Comparison of ENCODE assay signal across 18 cellular contexts in genomic region chr1:46550751-46551231, GRCh38.
DNase-seq lines count a peak whose midpoint lies in the region; ATAC-seq and TF ChIP-seq lines count a peak whose summit lies in the region.
"Had no signal": no experiment of that assay in that cellular context is flagged by ENCODE, and none has a peak within 500 bp of the region (broad histone marks: within the 10 kb centered on the region; RNA-seq: fewer than 3 reads in every experiment).

No MANE protein-coding gene starts in this region.

- H3K27ac ChIP-seq in RWPE2 (ENCODE audit: poor library complexity, severe bottlenecking) = no peak overlapping the region
- H3K27ac ChIP-seq: left ventricle myocardium inferior had no signal

- no peaks in the 10 kb centered on the region for H3K4me1 ChIP-seq in RWPE2 (ENCODE audit: insufficient read depth, poor library complexity, severe bottlenecking)
- H3K4me1 ChIP-seq: left ventricle myocardium inferior had no signal

- H3K27me3 ChIP-seq in RWPE2 (ENCODE audit: insufficient read depth, poor library complexity, severe bottlenecking) = no peaks in the 10 kb centered on the region

- no peaks in the 10 kb centered on the region for H3K36me3 ChIP-seq in RWPE2 (ENCODE audit: low read depth)
- H3K36me3 ChIP-seq: left ventricle myocardium inferior had no signal

- peak; percentile 76 for DNase-seq in NCI-H146 (lab: John Stamatoyannopoulos, UW)
- peak; percentile 54 for DNase-seq in RWPE2 (ENCODE audit: low spot score)
- peak; percentile 52 for DNase-seq in iPS-NIHi7 (ENCODE audit: extremely low spot score)
- DNase-seq in retina = peak; percentile 54
- DNase-seq in AML-193 (lab: John Stamatoyannopoulos, UW) = no peak
- DNase-seq: activated CD4-positive, CD25-positive, alpha-beta regulatory T cell; activated naive CD4-positive, alpha-beta T cell treated with anti-CD3 and anti-CD28 coated beads, Interleukin-2, amount 10 ng/mL, durations not matched to agents 7 days and 5 days; activated T-cell treated with anti-CD3 and anti-CD28 coated beads, Interleukin-2, amount 50 U/mL, for 48 hours; COR-L47; left ventricle myocardium inferior; NCI-H1105; NCI-H345; occipital lobe; stimulated activated CD4-positive, alpha-beta T cell treated with anti-CD3 and anti-CD28 coated beads, Interleukin-12 subunit alpha, Interleukin-12 subunit beta, amount 100 ng/mL, for 4 hours; T-helper 9 cell had no signal

- H3K4me3 ChIP-seq in RWPE2 (ENCODE audit: severe bottlenecking) = no peak overlapping the region
- H3K4me3 ChIP-seq: left ventricle myocardium inferior had no signal

- H3K9me3 ChIP-seq in RWPE2 (ENCODE audit: severe bottlenecking) = no peaks in the 10 kb centered on the region
- H3K9me3 ChIP-seq: left ventricle myocardium inferior had no signal

- no peak for ATAC-seq in RWPE2 (ENCODE audit: low read depth)
- ATAC-seq in HG02870 (IDR thresholded peaks at IDR 0.05; ENCODE audit: unreplicated experiment) = no peak
- no peak for ATAC-seq in GM18502 (IDR thresholded peaks at IDR 0.05; ENCODE audit: poor library complexity, unreplicated experiment)
- ATAC-seq: SK-N-SH treated with all-trans-retinoic acid at 6 μM for 48 hours had no signal

- TF ChIP-seq CTCF in RWPE2 (IDR thresholded peaks at IDR 0.05; ENCODE audit: poor library complexity, severe bottlenecking) = no peak

Comparison
In these comparisons a context has a peak if more than half of its experiments do, and no peak if none do; other contexts are left out.
1. DNase-seq: peak in NCI-H146 (single experiment), RWPE2 (single experiment), iPS-NIHi7 (single experiment) and retina (single experiment); none in AML-193 (0 of 2).